8 cellular contexts compared by ENCODE assay signal in the genomic region with DNA sequence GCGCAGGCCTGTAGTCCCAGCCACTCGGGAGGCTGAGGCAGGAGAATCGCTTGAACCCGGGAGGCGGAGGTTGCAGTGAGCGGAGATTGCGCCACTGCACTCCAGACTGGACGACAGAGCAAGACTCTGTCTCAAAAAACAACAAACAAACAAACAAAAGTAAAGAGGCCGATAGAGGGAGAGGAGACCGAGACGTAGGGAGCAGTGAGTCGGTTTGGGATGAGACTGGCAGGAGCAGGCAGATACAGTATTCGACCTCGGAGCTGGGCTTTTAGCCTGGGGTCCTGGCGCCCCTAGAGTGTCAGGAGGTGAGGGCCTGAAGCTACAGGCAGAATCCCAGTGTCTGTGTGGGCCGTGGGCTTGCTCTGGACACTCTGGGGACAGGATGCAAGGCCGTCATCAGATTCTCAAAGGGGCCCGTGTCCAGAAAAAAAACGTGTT. TPM values are rescaled to one million over a fixed set of nuclear protein-coding genes. Genes with fewer than 3 reads are reported as not detected.
DNase-seq lines count a peak whose midpoint lies in the region; ATAC-seq and TF ChIP-seq lines count a peak whose summit lies in the region.

No MANE protein-coding gene starts in this region.

- ATAC-seq in PC-3 (no peak), HG03039 (IDR thresholded peaks at IDR 0.05; ENCODE audit: unreplicated experiment) (no peak), HG02759 (IDR thresholded peaks at IDR 0.05; ENCODE audit: unreplicated experiment) (no peak)

- H3K4me3 ChIP-seq in AG04450 (ENCODE audit: low read depth, low read length) (peak overlapping the region; percentile 45), PC-3 (ENCODE audit: low read length) (peak overlapping the region; percentile 74), epithelial cell of proximal tubule (ENCODE audit: low read depth, low read length) (peak overlapping the region; percentile 53)

- no peaks in the 10 kb centered on the region for H3K36me3 Mint-ChIP-seq in nephron (ENCODE audit: low read depth)

- H3K36me3 ChIP-seq in PC-3 (ENCODE audit: low read depth, low read length) = no peaks in the 10 kb centered on the region

- H3K79me2 ChIP-seq in PC-3 (ENCODE audit: low read length) = no peaks in the 10 kb centered on the region

- CTCF ChIA-PET in AG04450 (lab: Charles Lee) = interaction anchor here (1.0 to 1.5 kb wide), 2 partner anchors 8 to 11 kb away, joined by 3 to 6 read pairs; no protein-coding TSS in a partner anchor
- CTCF ChIA-PET in PC-3 (lab: Charles Lee) = no interaction called here

- H3K27me3 Mint-ChIP-seq in nephron (ENCODE audit: low read depth) = peaks cover 13% of the 10 kb centered on the region

- H3F3A ChIP-seq in PC-3 (ENCODE audit: low read length, unreplicated experiment) = no peaks in the 10 kb centered on the region

- H3K4me1 Mint-ChIP-seq in nephron = peaks cover 30% of the 10 kb centered on the region

- peak overlapping the region; percentile 57 for H3K27ac ChIP-seq in AG04450 (ENCODE audit: low read depth, low read length)
- no peak overlapping the region for H3K27ac ChIP-seq in PC-3 (ENCODE audit: low read length)

- H3K27me3 ChIP-seq in AG04450 (ENCODE audit: control insufficient read depth, insufficient read depth, low read length) (no peaks in the 10 kb centered on the region), PC-3 (ENCODE audit: low read length) (no peaks in the 10 kb centered on the region)

- no peaks in the 10 kb centered on the region for H4K20me1 ChIP-seq in PC-3 (ENCODE audit: low read length)

- no TSS peak for BruUV-seq in PC-3 (replicated peaks; lab: Mats Ljungman, UMichigan)

- H3K9me3 ChIP-seq in AG04450 (ENCODE audit: control insufficient read depth, insufficient read depth, low read length) (no peaks in the 10 kb centered on the region), PC-3 (ENCODE audit: low read length) (no peaks in the 10 kb centered on the region)

- peak overlapping the region; percentile 96 for H3K4me2 ChIP-seq in PC-3 (ENCODE audit: low read length)

- peak overlapping the region; percentile 99 for H2AFZ ChIP-seq in PC-3 (ENCODE audit: low read length)

- H3K27ac Mint-ChIP-seq in nephron = peak overlapping the region; percentile 67 to 87 (median 82)

- no peak for DNase-seq in AG04450 (ENCODE audit: low read depth, low spot score)
- no peak for DNase-seq in PC-3
- no peak for DNase-seq in epithelial cell of proximal tubule (ENCODE audit: low read depth)
- no peak for DNase-seq in stimulated activated CD4-positive, alpha-beta T cell treated with anti-CD3 and anti-CD28 coated beads, Interleukin-4, amount 100 ng/mL, for 1 hour
- no peak for DNase-seq in DMS53 (lab: John Stamatoyannopoulos, UW)

- intact Hi-C loops in PC-3 (cut with micrococcal nuclease) = no loop called here

- H3K9me2 ChIP-seq in PC-3 (replicated peaks; ENCODE audit: low read length) = no peaks in the 10 kb centered on the region

- POLR2A ChIA-PET in AG04450 (lab: Yijun Ruan, JAX) = no interaction called here
- POLR2A ChIA-PET in PC-3 (lab: Charles Lee; ENCODE audit: unreplicated experiment) = no interaction called here

- no peak for TF ChIP-seq CTCF in AG04450 (IDR thresholded peaks at IDR 0.05; ENCODE audit: low read depth, low read length)
- TF ChIP-seq CTCF in PC-3 (conservative IDR thresholded peaks at IDR 0.05; ENCODE audit: low read depth, low read length) = no peak
- no peak for TF ChIP-seq CTCF in epithelial cell of proximal tubule (conservative IDR thresholded peaks at IDR 0.05; ENCODE audit: low read depth, low read length)
- TF ChIP-seq CTCF in nephron (IDR thresholded peaks at IDR 0.05; ENCODE audit: unreplicated experiment in 3 of 3) = no peak

- peak overlapping the region; percentile 83 to 85 (median 83) for H3K4me3 Mint-ChIP-seq in nephron

- H3K4me1 ChIP-seq in PC-3 (ENCODE audit: insufficient read depth, low read length) = peaks cover 21% of the 10 kb centered on the region

- H3K9ac ChIP-seq in PC-3 (ENCODE audit: low read length) = peak overlapping the region; percentile 57

- no peaks in the 10 kb centered on the region for H3K9me3 Mint-ChIP-seq in nephron

RNA-seq across cellular contexts. Expression of a gene that starts 51.2 kb away (rescaled TPM):
- polyA plus RNA-seq in AG04450 (2011; rRNA removed) = 12.5 and 15.5 TPM in 2 replicates
- polyA minus RNA-seq in AG04450 (2011; rRNA and poly(A)+ RNA removed) = 5.3 and 8.9 TPM in 2 replicates
- total RNA-seq in PC-3 (2014; rRNA removed) = 29.1 and 30.3 TPM in 2 replicates
- total RNA-seq in epithelial cell of proximal tubule = 25.8 and 34.7 TPM in 2 replicates

RNA-seq across cellular contexts. Expression of a gene that starts 51.5 kb away (rescaled TPM):
- 43.9 and 46.7 TPM in 2 replicates for polyA plus RNA-seq in AG04450 (2011; rRNA removed)
- 35.2 and 41.2 TPM in 2 replicates for polyA minus RNA-seq in AG04450 (2011; rRNA and poly(A)+ RNA removed)
- total RNA-seq in PC-3 (2014; rRNA removed) (23.4 and 27.2 TPM in 2 replicates), epithelial cell of proximal tubule (15.3 and 21.3 TPM in 2 replicates)

RNA-seq across cellular contexts. Expression of a gene that starts 56.6 kb away (rescaled TPM):
- 97.7 and 137 TPM in 2 replicates for polyA plus RNA-seq in AG04450 (2011; rRNA removed)
- polyA minus RNA-seq in AG04450 (2011; rRNA and poly(A)+ RNA removed) = 13.0 and 20.2 TPM in 2 replicates
- 95.7 and 110 TPM in 2 replicates for total RNA-seq in PC-3 (2014; rRNA removed)
- 222 and 290 TPM in 2 replicates for total RNA-seq in epithelial cell of proximal tubule
